ENCODE assay signal across 15 cellular contexts in the genomic region with DNA sequence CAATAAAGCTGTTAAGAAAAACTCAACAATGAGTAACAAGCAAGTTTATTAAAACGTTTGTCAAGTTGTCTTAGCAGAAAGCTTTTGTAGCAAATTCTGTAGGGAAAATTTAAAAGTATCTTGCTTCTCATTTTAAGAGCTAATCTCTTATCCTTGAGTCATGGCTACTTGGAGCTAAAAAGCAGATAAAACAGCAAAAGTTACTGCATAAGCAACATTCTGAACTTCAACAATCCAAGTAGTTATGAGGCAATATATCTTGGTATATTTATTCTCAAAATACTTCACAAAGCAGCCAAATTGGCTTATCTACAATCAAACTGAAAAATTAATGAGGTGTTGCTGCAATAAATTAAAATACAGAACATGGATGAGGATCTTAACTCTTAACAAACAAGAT.
DNase-seq lines count a peak whose midpoint lies in the region; ATAC-seq and TF ChIP-seq lines count a peak whose summit lies in the region.
"Had no signal": no experiment of that assay in that cellular context is flagged by ENCODE, and none has a peak within 500 bp of the region (broad histone marks: within the 10 kb centered on the region; RNA-seq: fewer than 3 reads in every experiment).

No MANE protein-coding gene starts in this region.

- H3K23ac ChIP-seq in mesenchymal stem cell (ENCODE audit: low read length in 2 of 2), result no peak overlapping the region

- no peak overlapping the region for H2BK5ac ChIP-seq in mesenchymal stem cell (ENCODE audit: low read depth, low read length, poor library complexity, severe bottlenecking)

- no peak overlapping the region for H3K18ac ChIP-seq in mesenchymal stem cell (ENCODE audit: low read depth in 1 of 2, low read length in 2 of 2)

- intact Hi-C loops in upper lobe of right lung (cut with DNase I), result no loop called here

- no peak overlapping the region for H3K9ac ChIP-seq in mesenchymal stem cell (ENCODE audit: low read length)

- no peaks in the 10 kb centered on the region for H3K79me1 ChIP-seq in mesenchymal stem cell (replicated peaks; ENCODE audit: low read length, poor library complexity, severe bottlenecking)

- H3K4me2 ChIP-seq in mesenchymal stem cell (ENCODE audit: low read length, poor library complexity, severe bottlenecking), result no peak overlapping the region
- H3K4me2 ChIP-seq: A549 had no signal

- H3K4ac ChIP-seq in mesenchymal stem cell (ENCODE audit: low read depth in 1 of 2, low read length in 2 of 2), result no peak overlapping the region

- TF ChIP-seq CTCF in fibroblast of villous mesenchyme (IDR thresholded peaks at IDR 0.05; ENCODE audit: insufficient read depth, low read depth, low read length), result no peak
- no peak for TF ChIP-seq CTCF in upper lobe of right lung (IDR thresholded peaks at IDR 0.05)

- no peak overlapping the region for H2BK12ac ChIP-seq in mesenchymal stem cell (ENCODE audit: low read length in 2 of 2)

- no CpG with 5 or more reads among the region's 1 CpG for WGBS in mesenchymal stem cell

- no peaks in the 10 kb centered on the region for H3K9me3 ChIP-seq in mesenchymal stem cell (ENCODE audit: control insufficient read depth, low read length)
- H3K9me3 ChIP-seq in upper lobe of right lung, result no peaks in the 10 kb centered on the region
- H3K9me3 ChIP-seq: A549, HAP-1 had no signal

- DNase-seq in amniotic epithelial cell (ENCODE audit: low read depth) (peak; percentile 83), fibroblast of villous mesenchyme (ENCODE audit: low read depth) (peak; percentile 74), mesenchymal stem cell (peak; percentile 54), upper lobe of right lung (no peak), AML-193 (lab: John Stamatoyannopoulos, UW) (no peak), substantia nigra (lab: John Stamatoyannopoulos, UW) (no peak)
- DNase-seq: Caco-2; CD8-positive, alpha-beta T cell; DND-41; GDM1 had no signal

- H3K27me3 ChIP-seq in mesenchymal stem cell (ENCODE audit: control insufficient read depth in 1 of 2, insufficient read depth in 1 of 2, low read length in 2 of 2) (no peaks in the 10 kb centered on the region), upper lobe of right lung (no peaks in the 10 kb centered on the region)

- ATAC-seq in upper lobe of right lung (no peak), HG03457 (IDR thresholded peaks at IDR 0.05; ENCODE audit: unreplicated experiment) (no peak), GM18909 (IDR thresholded peaks at IDR 0.05; ENCODE audit: poor library complexity, unreplicated experiment) (no peak)
- ATAC-seq: A549; CD8-positive, alpha-beta T cell; HepG2 had no signal

- H3K4me1 ChIP-seq in mesenchymal stem cell (ENCODE audit: control insufficient read depth, insufficient read depth, low read depth, low read length), result no peaks in the 10 kb centered on the region
- H3K4me1 ChIP-seq in upper lobe of right lung, result no peaks in the 10 kb centered on the region
- H3K4me1 ChIP-seq: A549, HAP-1 had no signal

- H2BK120ac ChIP-seq in mesenchymal stem cell (ENCODE audit: low read depth, low read length), result no peak overlapping the region

- H2AK5ac ChIP-seq in mesenchymal stem cell (ENCODE audit: low read length, severe bottlenecking), result no peak overlapping the region

- no peak overlapping the region for H3K14ac ChIP-seq in mesenchymal stem cell (ENCODE audit: low read length in 2 of 2)

- no peak overlapping the region for H2BK15ac ChIP-seq in mesenchymal stem cell (ENCODE audit: low read depth, poor library complexity, severe bottlenecking)

- no peak overlapping the region for H2AFZ ChIP-seq in mesenchymal stem cell (ENCODE audit: low read depth, low read length)

- H4K8ac ChIP-seq in mesenchymal stem cell (ENCODE audit: low read length), result no peak overlapping the region

- no peaks in the 10 kb centered on the region for H3K36me3 ChIP-seq in mesenchymal stem cell (ENCODE audit: control insufficient read depth in 1 of 2, insufficient read depth in 2 of 2, low read depth in 1 of 2, low read length in 2 of 2)
- no peaks in the 10 kb centered on the region for H3K36me3 ChIP-seq in upper lobe of right lung
- H3K36me3 ChIP-seq: HAP-1 had no signal

- no peak overlapping the region for H4K91ac ChIP-seq in mesenchymal stem cell (ENCODE audit: low read length)

- H3K4me3 ChIP-seq in fibroblast of villous mesenchyme (ENCODE audit: low read depth, low read length) (no peak overlapping the region), mesenchymal stem cell (ENCODE audit: insufficient read depth in 1 of 2, low read depth in 1 of 2, low read length in 2 of 2) (no peak overlapping the region), upper lobe of right lung (no peak overlapping the region)
- H3K4me3 ChIP-seq: A549, HAP-1 had no signal

- H3K27ac ChIP-seq in mesenchymal stem cell (ENCODE audit: low read length, poor library complexity, severe bottlenecking) (no peak overlapping the region), upper lobe of right lung (peak overlapping the region; percentile 27), substantia nigra (ENCODE audit: low read depth, low read length, poor library complexity, severe bottlenecking) (no peak overlapping the region)
- H3K27ac ChIP-seq: A549 had no signal

Comparison
In these comparisons a context has a peak if more than half of its experiments do, and no peak if none do; other contexts are left out.
1. DNase-seq: peak in amniotic epithelial cell (single experiment), fibroblast of villous mesenchyme (single experiment) and mesenchymal stem cell (single experiment); none in upper lobe of right lung (single experiment), AML-193 (0 of 2) and substantia nigra (0 of 49).